1 cellular context compared by ENCODE assay signal in the genomic region with DNA sequence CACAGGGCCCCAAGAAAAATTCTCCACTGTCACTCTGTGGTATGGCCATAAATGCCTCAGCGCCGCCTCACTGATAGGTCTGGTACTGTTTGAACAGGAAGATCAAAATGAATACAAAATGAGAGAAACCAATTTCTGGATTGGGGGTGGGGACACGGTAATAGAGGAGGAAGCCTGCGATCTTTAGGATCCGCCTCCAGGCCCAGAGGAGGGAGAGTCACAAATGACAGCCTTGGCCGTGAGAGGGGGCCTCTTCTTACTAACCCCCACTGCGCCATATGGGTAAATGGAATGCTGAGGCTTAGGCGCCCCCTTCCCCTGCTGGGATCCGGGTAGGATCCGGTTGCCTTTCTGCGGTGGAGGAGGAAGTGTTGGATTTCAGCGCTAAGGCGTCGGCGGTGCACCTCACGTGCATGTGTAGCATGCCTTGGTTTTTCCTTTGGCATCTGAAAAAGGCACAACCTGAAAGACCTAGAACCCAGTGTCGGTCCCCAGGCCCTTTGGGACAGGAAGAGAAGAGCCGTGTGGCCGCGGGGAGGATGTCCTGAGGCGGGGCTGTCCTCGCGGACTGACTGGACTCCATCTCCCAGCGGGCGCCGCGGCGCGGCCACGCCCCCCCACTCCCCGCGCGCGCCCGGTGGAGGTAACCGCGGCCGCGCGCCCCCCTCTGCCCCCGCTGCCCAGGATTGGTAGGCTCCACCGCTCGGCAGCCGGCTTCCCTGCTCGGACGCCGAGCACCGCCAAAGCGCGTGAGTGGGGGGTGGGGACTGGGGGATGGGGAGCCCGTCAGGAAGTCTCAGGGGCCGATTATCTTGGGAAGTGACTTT.
TF ChIP-seq lines count a peak whose summit lies in the region.

No MANE protein-coding gene starts in this region.

TF ChIP-seq in GM23338, 12 proteins besides CTCF, POLR2A, EP300 and RAD21:
- TF ChIP-seq, protein P1, sequence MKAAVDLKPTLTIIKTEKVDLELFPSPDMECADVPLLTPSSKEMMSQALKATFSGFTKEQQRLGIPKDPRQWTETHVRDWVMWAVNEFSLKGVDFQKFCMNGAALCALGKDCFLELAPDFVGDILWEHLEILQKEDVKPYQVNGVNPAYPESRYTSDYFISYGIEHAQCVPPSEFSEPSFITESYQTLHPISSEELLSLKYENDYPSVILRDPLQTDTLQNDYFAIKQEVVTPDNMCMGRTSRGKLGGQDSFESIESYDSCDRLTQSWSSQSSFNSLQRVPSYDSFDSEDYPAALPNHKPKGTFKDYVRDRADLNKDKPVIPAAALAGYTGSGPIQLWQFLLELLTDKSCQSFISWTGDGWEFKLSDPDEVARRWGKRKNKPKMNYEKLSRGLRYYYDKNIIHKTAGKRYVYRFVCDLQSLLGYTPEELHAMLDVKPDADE (IDR thresholded peaks at IDR 0.05), result peak; percentile 52; the same call in 1 of the 2 replicates
- TF ChIP-seq CREB1 (CRISPR knock-in tag; IDR thresholded peaks at IDR 0.05; ENCODE audit: low read depth), result 0 out of 2 replicates have a peak, but pooled peaks have one; percentile 11
- no peak for TF ChIP-seq JUNB (IDR thresholded peaks at IDR 0.05; ENCODE audit: unreplicated experiment)
- no peak for TF ChIP-seq NANOG (IDR thresholded peaks at IDR 0.05; ENCODE audit: borderline replicate concordance)
- no peak for TF ChIP-seq STAT1 (IDR thresholded peaks at IDR 0.05; ENCODE audit: unreplicated experiment)
- TF ChIP-seq POLR2AphosphoS5 (IDR thresholded peaks at IDR 0.05; ENCODE audit: low read depth), result peak; percentile 57
- TF ChIP-seq ZNF114 (CRISPR knock-in tag; IDR thresholded peaks at IDR 0.05), result no peak
